Comparison of ENCODE assay signal across 8 cellular contexts in the genomic region with DNA sequence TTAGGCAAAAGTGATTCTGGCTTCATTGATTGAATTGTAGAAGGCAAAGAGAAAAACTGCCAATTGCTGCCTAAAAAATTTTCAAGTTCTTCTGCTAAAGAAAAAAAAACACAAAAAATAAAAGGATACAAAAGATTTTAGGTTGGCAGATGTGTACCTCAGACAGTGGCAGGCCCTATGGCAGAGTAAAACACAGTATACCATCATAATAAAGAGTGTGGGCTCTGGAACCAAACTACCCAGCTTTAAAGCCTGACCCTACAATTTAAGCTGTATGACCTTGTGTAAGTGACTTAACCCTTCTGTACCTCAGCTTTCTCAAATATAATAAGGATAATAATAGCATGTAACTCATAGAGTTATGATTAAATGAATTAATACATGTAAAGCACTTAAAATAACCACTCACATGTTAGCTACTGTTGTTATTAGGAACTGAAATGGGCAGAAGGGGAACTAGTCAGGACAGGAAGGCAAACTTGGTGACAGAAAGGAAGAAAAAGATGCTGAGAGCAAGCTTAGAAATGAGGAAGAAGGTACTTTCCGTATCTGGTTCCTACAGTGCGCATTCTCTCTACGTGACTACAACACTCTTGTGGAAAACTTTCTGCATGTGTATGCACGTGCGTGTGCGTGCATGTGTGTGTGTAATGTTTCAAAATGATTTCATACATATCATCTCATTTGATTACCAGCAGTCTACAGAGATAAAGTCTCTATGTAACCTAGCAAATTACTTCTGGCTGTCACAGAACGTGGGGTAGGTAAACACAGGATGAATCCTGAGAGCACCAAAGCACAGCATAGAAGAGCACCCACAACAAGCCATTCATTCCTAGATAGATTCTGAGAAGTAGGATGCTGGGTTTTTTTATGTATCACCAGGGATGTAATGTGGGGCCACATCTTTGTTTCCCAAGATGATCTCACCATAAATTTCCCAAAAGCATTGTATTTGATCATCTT. TPM values are rescaled to one million over a fixed set of nuclear protein-coding genes. Genes with fewer than 3 reads are reported as not detected.
A peak's percentile ranks its signal among the peaks of the same experiment; 100 is the strongest.
DNase-seq lines count a peak whose midpoint lies in the region; ATAC-seq and TF ChIP-seq lines count a peak whose summit lies in the region.

No MANE protein-coding gene starts in this region.

- no TSS peak for BruUV-seq in MCF 10A (replicated peaks; lab: Mats Ljungman, UMichigan)

- H3K4me1 Mint-ChIP-seq in memory B cell (peaks cover 10% of the 10 kb centered on the region), MCF 10A (ENCODE audit: insufficient read depth, unreplicated experiment) (peaks cover 4% of the 10 kb centered on the region)
- peaks cover 3% of the 10 kb centered on the region for H3K4me1 Mint-ChIP-seq in activated naive CD4-positive, alpha-beta T cell treated with anti-CD3 and anti-CD28 coated beads for 36 hours (ENCODE audit: low read depth)

- H3K36me3 Mint-ChIP-seq in memory B cell (peaks cover 2% of the 10 kb centered on the region), MCF 10A (ENCODE audit: insufficient read depth, unreplicated experiment) (no peaks in the 10 kb centered on the region)
- no peaks in the 10 kb centered on the region for H3K36me3 Mint-ChIP-seq in activated naive CD4-positive, alpha-beta T cell treated with anti-CD3 and anti-CD28 coated beads for 36 hours (ENCODE audit: low read depth)

- ATAC-seq in GM18909 (IDR thresholded peaks at IDR 0.05; ENCODE audit: poor library complexity, unreplicated experiment) = peak; percentile 95
- peak; percentile 95 for ATAC-seq in HG02759 (IDR thresholded peaks at IDR 0.05; ENCODE audit: unreplicated experiment)
- ATAC-seq in memory B cell (ENCODE audit: low read depth) = peak; percentile 94

- H3K4me3 Mint-ChIP-seq in memory B cell (peak overlapping the region; percentile 67), MCF 10A (ENCODE audit: unreplicated experiment) (no peak overlapping the region)
- no peak overlapping the region for H3K4me3 Mint-ChIP-seq in activated naive CD4-positive, alpha-beta T cell treated with anti-CD3 and anti-CD28 coated beads for 36 hours

- DNase-seq in NAMALWA (ENCODE audit: low spot score) (peak; percentile 74), memory B cell (ENCODE audit: low spot score in 2 of 2) (peak in 1 of 2 donors; percentile 62), MCF 10A (ENCODE audit: unreplicated experiment) (no peak), COLO829 (ENCODE audit: low spot score) (no peak)
- DNase-seq in activated naive CD4-positive, alpha-beta T cell treated with anti-CD3 and anti-CD28 coated beads for 36 hours = no peak
- no peak for DNase-seq in activated CD4-positive, alpha-beta T cell treated with anti-CD3 and anti-CD28 coated beads, Interleukin-2, amount 50 U/mL, for 48 hours

- POLR2A ChIA-PET in MCF 10A (lab: Yijun Ruan, JAX) = interaction anchor here (0.5 to 1.2 kb wide), 3 partner anchors 36 to 198 kb away, joined by 3 to 6 read pairs (median 6); no protein-coding TSS in a partner anchor

- intact Hi-C loops in activated naive CD4-positive, alpha-beta T cell treated with anti-CD3 and anti-CD28 coated beads for 36 hours (cut with micrococcal nuclease) = no loop called here
- intact Hi-C loops in MCF 10A (cut with micrococcal nuclease) = no loop called here

- H3K27ac Mint-ChIP-seq in memory B cell (peak overlapping the region; percentile 97), MCF 10A (ENCODE audit: low read depth, unreplicated experiment) (no peak overlapping the region)
- H3K27ac Mint-ChIP-seq in activated naive CD4-positive, alpha-beta T cell treated with anti-CD3 and anti-CD28 coated beads for 36 hours = no peak overlapping the region

- H3K27me3 Mint-ChIP-seq in memory B cell = no peaks in the 10 kb centered on the region
- peaks cover 16% of the 10 kb centered on the region for H3K27me3 Mint-ChIP-seq in activated naive CD4-positive, alpha-beta T cell treated with anti-CD3 and anti-CD28 coated beads for 36 hours (ENCODE audit: low read depth)
- H3K27me3 Mint-ChIP-seq in MCF 10A (ENCODE audit: insufficient read depth, unreplicated experiment) = peaks cover 37% of the 10 kb centered on the region

- CTCF ChIA-PET in activated naive CD4-positive, alpha-beta T cell treated with anti-CD3 and anti-CD28 coated beads for 36 hours (lab: Charles Lee) = interaction anchor here (0.5 to 1.4 kb wide), 6 partner anchors 7 to 230 kb away, joined by 3 to 4 read pairs (median 4); a partner anchor contains a TSS
- CTCF ChIA-PET in MCF 10A (lab: Yijun Ruan, JAX) = interaction anchor here (0.6 to 2.5 kb wide), 10 partner anchors 7 to 399 kb away, joined by 3 to 11 read pairs (median 4); a partner anchor contains a TSS

- TF ChIP-seq CTCF in MCF 10A (IDR thresholded peaks at IDR 0.05; ENCODE audit: unreplicated experiment) = no peak

- H3K9me3 Mint-ChIP-seq in memory B cell (no peaks in the 10 kb centered on the region), MCF 10A (ENCODE audit: unreplicated experiment) (no peaks in the 10 kb centered on the region)
- H3K9me3 Mint-ChIP-seq in activated naive CD4-positive, alpha-beta T cell treated with anti-CD3 and anti-CD28 coated beads for 36 hours = no peaks in the 10 kb centered on the region

RNA-seq across cellular contexts. Expression of a gene that starts 13.7 kb away (rescaled TPM):
- total RNA-seq in activated naive CD4-positive, alpha-beta T cell treated with anti-CD3 and anti-CD28 coated beads for 36 hours = 1 to 10 TPM in 1 of 2 experiments, under 1 TPM in 1; 0.91 to 1.2 TPM
- total RNA-seq in MCF 10A (2022) = 0.54 and 1.6 TPM in 2 replicates
